In genomic region chr6:44226368-44227137, GRCh38 we compare ENCODE assay signal across 1 cellular context.
A peak's percentile ranks its signal among the peaks of the same experiment; 100 is the strongest.
TF ChIP-seq lines count a peak whose summit lies in the region.

No MANE protein-coding gene starts in this region.

TF ChIP-seq in K562, 482 proteins besides CTCF, POLR2A, EP300 and RAD21 (continued from another document):
- peak; percentile 80; the same call in 1 of the 2 replicates for TF ChIP-seq HBP1 (CRISPR knock-in tag; IDR thresholded peaks at IDR 0.05)
- TF ChIP-seq, protein P1, sequence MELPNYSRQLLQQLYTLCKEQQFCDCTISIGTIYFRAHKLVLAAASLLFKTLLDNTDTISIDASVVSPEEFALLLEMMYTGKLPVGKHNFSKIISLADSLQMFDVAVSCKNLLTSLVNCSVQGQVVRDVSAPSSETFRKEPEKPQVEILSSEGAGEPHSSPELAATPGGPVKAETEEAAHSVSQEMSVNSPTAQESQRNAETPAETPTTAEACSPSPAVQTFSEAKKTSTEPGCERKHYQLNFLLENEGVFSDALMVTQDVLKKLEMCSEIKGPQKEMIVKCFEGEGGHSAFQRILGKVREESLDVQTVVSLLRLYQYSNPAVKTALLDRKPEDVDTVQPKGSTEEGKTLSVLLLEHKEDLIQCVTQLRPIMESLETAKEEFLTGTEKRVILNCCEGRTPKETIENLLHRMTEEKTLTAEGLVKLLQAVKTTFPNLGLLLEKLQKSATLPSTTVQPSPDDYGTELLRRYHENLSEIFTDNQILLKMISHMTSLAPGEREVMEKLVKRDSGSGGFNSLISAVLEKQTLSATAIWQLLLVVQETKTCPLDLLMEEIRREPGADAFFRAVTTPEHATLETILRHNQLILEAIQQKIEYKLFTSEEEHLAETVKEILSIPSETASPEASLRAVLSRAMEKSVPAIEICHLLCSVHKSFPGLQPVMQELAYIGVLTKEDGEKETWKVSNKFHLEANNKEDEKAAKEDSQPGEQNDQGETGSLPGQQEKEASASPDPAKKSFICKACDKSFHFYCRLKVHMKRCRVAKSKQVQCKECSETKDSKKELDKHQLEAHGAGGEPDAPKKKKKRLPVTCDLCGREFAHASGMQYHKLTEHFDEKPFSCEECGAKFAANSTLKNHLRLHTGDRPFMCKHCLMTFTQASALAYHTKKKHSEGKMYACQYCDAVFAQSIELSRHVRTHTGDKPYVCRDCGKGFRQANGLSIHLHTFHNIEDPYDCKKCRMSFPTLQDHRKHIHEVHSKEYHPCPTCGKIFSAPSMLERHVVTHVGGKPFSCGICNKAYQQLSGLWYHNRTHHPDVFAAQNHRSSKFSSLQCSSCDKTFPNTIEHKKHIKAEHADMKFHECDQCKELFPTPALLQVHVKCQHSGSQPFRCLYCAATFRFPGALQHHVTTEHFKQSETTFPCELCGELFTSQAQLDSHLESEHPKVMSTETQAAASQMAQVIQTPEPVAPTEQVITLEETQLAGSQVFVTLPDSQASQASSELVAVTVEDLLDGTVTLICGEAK (IDR thresholded peaks at IDR 0.05), result peak; percentile 66
- TF ChIP-seq, protein P1 (CRISPR knock-in tag; IDR thresholded peaks at IDR 0.05), result no peak
- 0 out of 2 replicates have a peak, but pooled peaks have one; percentile 48 for TF ChIP-seq OTX1 (CRISPR knock-in tag; IDR thresholded peaks at IDR 0.05)
- TF ChIP-seq PHF8 (IDR thresholded peaks at IDR 0.05; ENCODE audit: borderline replicate concordance, low read length), result no peak
- TF ChIP-seq RNF2 (IDR thresholded peaks at IDR 0.05), result no peak
- TF ChIP-seq RHOXF2B (CRISPR knock-in tag; conservative IDR thresholded peaks at IDR 0.05), result no peak
- no peak for TF ChIP-seq ETS2 (tag; IDR thresholded peaks at IDR 0.05; ENCODE audit: borderline replicate concordance, poor library complexity, severe bottlenecking)
- 0 out of 2 replicates have a peak, but pooled peaks have one; percentile 2 for TF ChIP-seq ZNF316 (IDR thresholded peaks at IDR 0.05)
- TF ChIP-seq SPI1 (IDR thresholded peaks at IDR 0.05; ENCODE audit: borderline replicate concordance, low read depth, low read length), result peak; percentile 97
- no peak for TF ChIP-seq PCBP1 (IDR thresholded peaks at IDR 0.05; ENCODE audit: low read depth, low read length, poor library complexity, severe bottlenecking)
- TF ChIP-seq NCOA1 (IDR thresholded peaks at IDR 0.05; ENCODE audit: low read depth), result peak; percentile 61; the same call in 1 of the 2 replicates
- TF ChIP-seq ATF7 (IDR thresholded peaks at IDR 0.05), result no peak
- peak; percentile 88 for TF ChIP-seq HDGF (IDR thresholded peaks at IDR 0.05)
- no peak for TF ChIP-seq ZNF121 (CRISPR knock-in tag; conservative IDR thresholded peaks at IDR 0.05)
- TF ChIP-seq PKNOX1 (IDR thresholded peaks at IDR 0.05), result peak; percentile 46; the same call in 1 of the 2 replicates
- TF ChIP-seq, protein P2, sequence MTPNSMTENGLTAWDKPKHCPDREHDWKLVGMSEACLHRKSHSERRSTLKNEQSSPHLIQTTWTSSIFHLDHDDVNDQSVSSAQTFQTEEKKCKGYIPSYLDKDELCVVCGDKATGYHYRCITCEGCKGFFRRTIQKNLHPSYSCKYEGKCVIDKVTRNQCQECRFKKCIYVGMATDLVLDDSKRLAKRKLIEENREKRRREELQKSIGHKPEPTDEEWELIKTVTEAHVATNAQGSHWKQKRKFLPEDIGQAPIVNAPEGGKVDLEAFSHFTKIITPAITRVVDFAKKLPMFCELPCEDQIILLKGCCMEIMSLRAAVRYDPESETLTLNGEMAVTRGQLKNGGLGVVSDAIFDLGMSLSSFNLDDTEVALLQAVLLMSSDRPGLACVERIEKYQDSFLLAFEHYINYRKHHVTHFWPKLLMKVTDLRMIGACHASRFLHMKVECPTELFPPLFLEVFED (CRISPR knock-in tag; conservative IDR thresholded peaks at IDR 0.05), result peak; percentile 79; the same call in 1 of the 2 replicates
- peak; percentile 56 for TF ChIP-seq SMARCA4 (IDR thresholded peaks at IDR 0.05)
- TF ChIP-seq FOXA3 (CRISPR knock-in tag; conservative IDR thresholded peaks at IDR 0.05 in 1 of 2, IDR thresholded peaks at IDR 0.05 in 1 of 2), result peak; percentile 34 to 65; a peak in 2 of 4 replicates
- 0 out of 2 replicates have a peak, but pooled peaks have one; percentile 4 for TF ChIP-seq ZNF12 (CRISPR knock-in tag; IDR thresholded peaks at IDR 0.05)
- no peak for TF ChIP-seq IRF2 (CRISPR knock-in tag; IDR thresholded peaks at IDR 0.05)
- no peak for TF ChIP-seq GABPB1 (CRISPR knock-in tag; IDR thresholded peaks at IDR 0.05)
- no peak for TF ChIP-seq KAT2B (IDR thresholded peaks at IDR 0.05; ENCODE audit: low read depth, low read length)
